Comparison of ENCODE assay signal across 27 cellular contexts in the genomic region with DNA sequence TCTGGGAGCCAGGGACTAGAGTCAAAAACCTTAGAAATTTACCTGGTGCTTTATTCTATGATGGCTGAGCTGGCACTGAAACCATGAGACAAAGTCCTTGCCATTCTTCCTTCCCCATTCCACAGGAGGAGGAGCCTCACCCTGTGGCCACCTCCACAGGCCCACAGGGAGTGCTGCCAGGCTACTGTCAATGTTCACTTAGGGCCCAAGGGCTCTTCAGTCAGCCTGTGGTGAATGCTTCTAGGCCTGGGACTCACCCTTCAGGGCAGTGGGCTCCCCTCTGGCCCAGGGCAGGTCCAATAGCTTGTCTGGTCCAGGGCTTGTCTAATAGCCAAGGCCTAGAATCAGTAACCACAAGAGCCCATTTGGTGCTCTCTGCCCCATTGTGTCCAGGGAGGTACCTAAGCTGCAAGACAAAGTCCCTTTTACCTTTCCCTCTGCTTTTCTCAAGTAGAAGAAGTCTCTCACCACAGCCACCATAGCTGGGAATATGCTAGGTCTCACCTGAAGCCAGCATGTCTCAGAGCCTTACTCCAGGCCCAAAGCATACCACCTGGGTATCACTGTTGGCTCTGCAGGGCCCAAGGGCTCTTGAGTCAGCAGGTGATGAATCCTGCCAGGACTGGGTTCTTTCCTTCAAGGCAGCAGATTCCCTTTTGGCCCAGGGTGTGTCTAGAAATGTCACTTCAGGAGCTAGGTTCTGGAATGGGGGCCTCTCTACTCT.
"Had no signal": no experiment of that assay in that cellular context is flagged by ENCODE, and none has a peak within 500 bp of the region (broad histone marks: within the 10 kb centered on the region; RNA-seq: fewer than 3 reads in every experiment).

No MANE protein-coding gene starts in this region.

- DNase-seq: activated CD4-positive, alpha-beta memory T cell treated with anti-CD3 and anti-CD28 coated beads, Interleukin-2, amount 10 ng/mL, durations not matched to agents 7 days and 5 days; activated CD4-positive, alpha-beta T cell treated with anti-CD3 and anti-CD28 coated beads, Interleukin-2, amount 10 ng/mL, durations not matched to agents 7 days and 5 days; activated naive CD8-positive, alpha-beta T cell treated with anti-CD3 and anti-CD28 coated beads, Interleukin-2, amount 50 U/mL, for 24 hours; effector CD8-positive, alpha-beta T cell; hypothalamus; immature natural killer cell; left ventricle myocardium inferior; naive B cell; nephron progenitor cell; ovary; stimulated activated CD4-positive, alpha-beta T cell treated with anti-CD3 and anti-CD28 coated beads, Interleukin-12 subunit alpha, Interleukin-12 subunit beta, amount 100 ng/mL, for 4 hours; stimulated activated CD4-positive, alpha-beta T cell treated with anti-CD3 and anti-CD28 coated beads, Interleukin-4, amount 100 ng/mL, for 1 hour; stimulated activated naive CD8-positive, alpha-beta T cell treated with anti-CD3 and anti-CD28 coated beads, Interleukin-15, Interleukin-2, amounts not matched to agents 100 U/mL and 50 U/mL, for 24 hours; SW 1271; T-helper 9 cell; testis; transverse colon; WERI-Rb-1 had no signal

- H3K4me3 Mint-ChIP-seq: activated CD4-positive, alpha-beta memory T cell treated with anti-CD3 and anti-CD28 coated beads, Interleukin-2, amount 10 ng/mL, durations not matched to agents 7 days and 5 days; activated CD4-positive, alpha-beta T cell treated with anti-CD3 and anti-CD28 coated beads, Interleukin-2, amount 10 ng/mL, durations not matched to agents 7 days and 5 days; activated naive CD4-positive, alpha-beta T cell treated with anti-CD3 and anti-CD28 coated beads, Interleukin-2, amount 50 U/mL, for 24 hours; activated naive CD8-positive, alpha-beta T cell treated with anti-CD3 and anti-CD28 coated beads, Interleukin-2, amount 50 U/mL, for 24 hours; immature natural killer cell; naive B cell; nephron progenitor cell; T-helper 1 cell treated with Interleukin-12 subunit alpha and Interleukin-12 subunit beta and Interleukin-4 antibody, amounts not matched to agents 30 μg/mL and 1 μg/mL, for 36 hours had no signal

- H3K4me3 ChIP-seq: breast epithelium, left ventricle myocardium inferior, lung, ovary, right lobe of liver, testis, transverse colon had no signal

- H3K27ac Mint-ChIP-seq: activated CD4-positive, alpha-beta memory T cell treated with anti-CD3 and anti-CD28 coated beads, Interleukin-2, amount 10 ng/mL, durations not matched to agents 7 days and 5 days; activated CD4-positive, alpha-beta T cell treated with anti-CD3 and anti-CD28 coated beads, Interleukin-2, amount 10 ng/mL, durations not matched to agents 7 days and 5 days; activated naive CD4-positive, alpha-beta T cell treated with anti-CD3 and anti-CD28 coated beads, Interleukin-2, amount 50 U/mL, for 24 hours; activated naive CD8-positive, alpha-beta T cell treated with anti-CD3 and anti-CD28 coated beads, Interleukin-2, amount 50 U/mL, for 24 hours; activated T-helper 2 cell treated with anti-CD3 and anti-CD28 coated beads, Interferon-gamma antibody, Interleukin-2, Interleukin-4, amounts not matched to agents 10 μg/mL and 5 μg/mL and 100 μg/mL, durations not matched to agents 14 hours and 24 hours and 36 hours; immature natural killer cell; nephron progenitor cell; progenitor cell of endocrine pancreas; T-helper 1 cell treated with Interleukin-12 subunit alpha and Interleukin-12 subunit beta and Interleukin-4 antibody, amounts not matched to agents 30 μg/mL and 1 μg/mL, for 36 hours had no signal

- H3K36me3 ChIP-seq: breast epithelium, left ventricle myocardium inferior, neutrophil, ovary, right lobe of liver, transverse colon, WERI-Rb-1 had no signal

- H3K4me1 ChIP-seq: breast epithelium, left ventricle myocardium inferior, testis, transverse colon had no signal

- H3K27me3 ChIP-seq: ovary, right lobe of liver, testis had no signal

- H3K4me1 Mint-ChIP-seq: activated CD4-positive, alpha-beta memory T cell treated with anti-CD3 and anti-CD28 coated beads, Interleukin-2, amount 10 ng/mL, durations not matched to agents 7 days and 5 days; activated naive CD4-positive, alpha-beta T cell treated with anti-CD3 and anti-CD28 coated beads, Interleukin-2, amount 50 U/mL, for 24 hours; naive B cell had no signal

- H3K36me3 Mint-ChIP-seq: activated naive CD4-positive, alpha-beta T cell treated with anti-CD3 and anti-CD28 coated beads, Interleukin-2, amount 50 U/mL, for 24 hours; immature natural killer cell; naive B cell had no signal

- ATAC-seq: activated CD4-positive, CD25-positive, alpha-beta regulatory T cell treated with anti-CD3 and anti-CD28 coated beads, Interleukin-2, amount 50 U/mL, for 24 hours; activated naive CD8-positive, alpha-beta T cell treated with anti-CD3 and anti-CD28 coated beads, Interleukin-2, amount 50 U/mL, for 24 hours; stimulated activated naive CD8-positive, alpha-beta T cell treated with anti-CD3 and anti-CD28 coated beads, Interleukin-15, Interleukin-2, amounts not matched to agents 100 U/mL and 50 U/mL, for 24 hours had no signal

- H3K27ac ChIP-seq: breast epithelium, left ventricle myocardium inferior, neutrophil, ovary, right lobe of liver, testis, transverse colon, WERI-Rb-1 had no signal

- H3K9me3 ChIP-seq: breast epithelium, left ventricle myocardium inferior, neutrophil, ovary, right lobe of liver, testis, transverse colon had no signal

- H3K9me3 Mint-ChIP-seq: activated CD4-positive, alpha-beta memory T cell treated with anti-CD3 and anti-CD28 coated beads, Interleukin-2, amount 10 ng/mL, durations not matched to agents 7 days and 5 days; activated naive CD4-positive, alpha-beta T cell treated with anti-CD3 and anti-CD28 coated beads, Interleukin-2, amount 50 U/mL, for 24 hours; activated naive CD8-positive, alpha-beta T cell treated with anti-CD3 and anti-CD28 coated beads, Interleukin-2, amount 50 U/mL, for 24 hours; activated T-helper 2 cell treated with anti-CD3 and anti-CD28 coated beads, Interferon-gamma antibody, Interleukin-2, Interleukin-4, amounts not matched to agents 10 μg/mL and 5 μg/mL and 100 μg/mL, durations not matched to agents 14 hours and 24 hours and 36 hours; immature natural killer cell; T-helper 1 cell treated with Interleukin-12 subunit alpha and Interleukin-12 subunit beta and Interleukin-4 antibody, amounts not matched to agents 30 μg/mL and 1 μg/mL, for 36 hours had no signal
